Comparison of ENCODE assay signal across 12 cellular contexts in the genomic region with DNA sequence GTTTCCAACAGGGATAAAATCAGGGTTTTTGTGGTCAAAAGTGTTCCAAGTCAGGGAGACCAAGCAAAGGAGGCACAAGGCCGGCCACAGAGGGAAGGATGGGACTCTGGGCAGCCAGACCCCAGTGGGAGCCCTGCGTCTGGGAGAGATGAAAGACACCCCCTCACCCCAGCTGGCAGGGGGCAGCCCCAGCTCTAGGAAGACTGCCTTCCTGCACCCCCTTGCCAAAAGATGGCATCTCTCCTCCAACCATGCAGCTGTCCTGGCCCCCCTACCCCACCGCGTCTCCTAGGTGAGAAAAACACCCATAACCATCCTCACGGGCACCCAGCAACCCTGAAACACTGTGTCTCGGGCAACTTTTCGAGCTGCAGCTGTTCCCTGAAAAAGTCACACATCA. TPM values are rescaled to one million over a fixed set of nuclear protein-coding genes. Genes with fewer than 3 reads are reported as not detected.
DNase-seq lines count a peak whose midpoint lies in the region; ATAC-seq, FAIRE-seq and TF ChIP-seq lines count a peak whose summit lies in the region.
"Had no signal": no experiment of that assay in that cellular context is flagged by ENCODE, and none has a peak within 500 bp of the region (broad histone marks: within the 10 kb centered on the region; RNA-seq: fewer than 3 reads in every experiment).

No MANE protein-coding gene starts in this region.

- no peaks in the 10 kb centered on the region for H3K36me3 Mint-ChIP-seq in WTC11

- in situ Hi-C loops in GM23248 (cut with MboI) = no loop called here

- peaks cover 84% of the 10 kb centered on the region for H3K79me2 ChIP-seq in GM23248 (ENCODE audit: insufficient read depth)

- POLR2A ChIA-PET in WTC11 (lab: Charles Lee) = interaction anchor here (0.9 to 1.1 kb wide), 2 partner anchors 64 to 95 kb away, joined by 3 read pairs; no protein-coding TSS in a partner anchor

- ATAC-seq in WTC11 = no peak
- no peak for ATAC-seq in HG02571 (IDR thresholded peaks at IDR 0.05; ENCODE audit: unreplicated experiment)

- H3K9ac ChIP-seq in GM23248 = peak overlapping the region; percentile 70
- peak overlapping the region in 1 of 2 donors; percentile 67 for H3K9ac ChIP-seq in kidney (ENCODE audit: low read length in 2 of 2)

- H3K9me2 ChIP-seq in GM23248 (ENCODE audit: insufficient read depth) = no peaks in the 10 kb centered on the region

- intact Hi-C loops in kidney (cut with DNase I) = no loop called here

- peak overlapping the region; percentile 71; the same call in 1 of the 2 replicates for H3K27ac Mint-ChIP-seq in WTC11
- H3K27ac Mint-ChIP-seq: stimulated activated naive CD8-positive, alpha-beta T cell treated with anti-CD3 and anti-CD28 coated beads, Interleukin-15, Interleukin-2, amounts not matched to agents 100 ng/mL and 50 ng/mL, for 24 hours had no signal

- peaks cover 30% of the 10 kb centered on the region for H3K4me1 ChIP-seq in GM23248 (ENCODE audit: insufficient read depth)
- peaks cover 53 to 61% of the 10 kb centered on the region in 2 donors for H3K4me1 ChIP-seq in kidney (ENCODE audit: control insufficient read depth in 1 of 2, insufficient read depth in 1 of 2, low read depth in 1 of 2, low read length in 2 of 2)
- peaks cover 6 to 23% of the 10 kb centered on the region in 2 donors for H3K4me1 ChIP-seq in small intestine (ENCODE audit: control insufficient read depth in 2 of 2, insufficient read depth in 1 of 2, low read depth in 1 of 2, low read length in 1 of 2)

- no peak for DNase-seq in GM23248
- no peak for DNase-seq in WTC11 (ENCODE audit: low spot score)
- DNase-seq in kidney = no peak
- no peak for DNase-seq in small intestine
- DNase-seq in NCI-H2196 treated with DMSO at 0.1 percent for 48 hours (lab: John Stamatoyannopoulos, UW; ENCODE audit: unreplicated experiment) = no peak
- DNase-seq in glomerular visceral epithelial cell (ENCODE audit: extremely low spot score) = no peak
- DNase-seq in GDM1 (lab: John Stamatoyannopoulos, UW) = no peak
- DNase-seq: activated CD4-positive, alpha-beta T cell treated with anti-CD3 and anti-CD28 coated beads for 48 hours; activated gamma-delta T cell treated with Interleukin-2 at 50 U/mL for 16 hours had no signal

- no peak overlapping the region for H3K4me3 Mint-ChIP-seq in WTC11
- H3K4me3 Mint-ChIP-seq: stimulated activated naive CD8-positive, alpha-beta T cell treated with anti-CD3 and anti-CD28 coated beads, Interleukin-15, Interleukin-2, amounts not matched to agents 100 ng/mL and 50 ng/mL, for 24 hours had no signal

- no peaks in the 10 kb centered on the region for H3K9me3 Mint-ChIP-seq in WTC11
- H3K9me3 Mint-ChIP-seq: stimulated activated naive CD8-positive, alpha-beta T cell treated with anti-CD3 and anti-CD28 coated beads, Interleukin-15, Interleukin-2, amounts not matched to agents 100 ng/mL and 50 ng/mL, for 24 hours had no signal

- H3K9me3 ChIP-seq in GM23248 (ENCODE audit: low read depth) (no peaks in the 10 kb centered on the region), kidney (ENCODE audit: control insufficient read depth in 1 of 2, low read length in 2 of 2) (no peaks in the 10 kb centered on the region), small intestine (ENCODE audit: control insufficient read depth, low read depth) (no peaks in the 10 kb centered on the region)
- H3K9me3 ChIP-seq: HAP-1 had no signal

- WGBS in GM23248 (ENCODE audit: low coverage in 1 of 2, low lambda C conversion rate in 2 of 2, missing lambda C conversion rate in 2 of 2), 2 experiments = 83 to 93% methylated on average over 7 of the region's 7 CpGs
- 81 to 84% (median 83%) methylated on average over 7 of the region's 7 CpGs for WGBS in small intestine, 3 donors

- no peaks in the 10 kb centered on the region for H4K20me1 ChIP-seq in GM23248 (ENCODE audit: insufficient read depth)

- no peak overlapping the region for H2AFZ ChIP-seq in GM23248

- peaks cover 51% of the 10 kb centered on the region for H3K4me1 Mint-ChIP-seq in WTC11

- H3F3A ChIP-seq in GM23248 (ENCODE audit: insufficient read depth) = peaks cover 13% of the 10 kb centered on the region; the same call in 1 of the 2 replicates

- H3K27me3 ChIP-seq in GM23248 (replicated peaks; ENCODE audit: insufficient read depth) (no peaks in the 10 kb centered on the region), small intestine (ENCODE audit: control insufficient read depth in 2 of 2, insufficient read depth in 2 of 2, low read length in 2 of 2) (no peaks in the 10 kb centered on the region)

- TF ChIP-seq CTCF in WTC11 (IDR thresholded peaks at IDR 0.05) (no peak), kidney (IDR thresholded peaks at IDR 0.05; ENCODE audit: borderline replicate concordance, extremely low read depth, insufficient read depth) (no peak)

- H3K36me3 ChIP-seq in GM23248 (ENCODE audit: low read depth) = no peaks in the 10 kb centered on the region
- no peaks in the 10 kb centered on the region for H3K36me3 ChIP-seq in kidney (ENCODE audit: control insufficient read depth in 1 of 2, insufficient read depth in 2 of 2, low read length in 2 of 2)
- H3K36me3 ChIP-seq in small intestine (ENCODE audit: control insufficient read depth in 2 of 2, insufficient read depth in 2 of 2, low read length in 2 of 2) = no peaks in the 10 kb centered on the region
- H3K36me3 ChIP-seq: HAP-1 had no signal

- CTCF ChIA-PET in WTC11 (lab: Charles Lee) = interaction anchor here (0.6 to 3.1 kb wide), 13 partner anchors 11 to 115 kb away, joined by 3 to 33 read pairs (median 6); a partner anchor contains a TSS

- H3K4me2 ChIP-seq in GM23248 (ENCODE audit: unreplicated experiment) = peak overlapping the region; percentile 57

- H3K27ac ChIP-seq in GM23248 (peak overlapping the region; percentile 85), kidney (ENCODE audit: low read depth in 2 of 2, low read length in 2 of 2) (peak overlapping the region; percentile 91), small intestine (ENCODE audit: low read depth in 1 of 2, low read length in 1 of 2) (peak overlapping the region; percentile 84 to 89)

- H3K4me3 ChIP-seq in GM23248 (no peak overlapping the region), kidney (ENCODE audit: low read length in 2 of 2) (no peak overlapping the region), small intestine (ENCODE audit: low read depth in 1 of 2, low read length in 2 of 2) (no peak overlapping the region)
- H3K4me3 ChIP-seq: HAP-1 had no signal

- no peak for FAIRE-seq in kidney (lab: Jason Lieb, UNC)
- no peak for FAIRE-seq in small intestine (lab: Jason Lieb, UNC)

- H3K27me3 Mint-ChIP-seq in WTC11 (ENCODE audit: low read depth) = no peaks in the 10 kb centered on the region

TF ChIP-seq in WTC11, 78 proteins besides CTCF, POLR2A, EP300 and RAD21:
- no peak for TF ChIP-seq ZNF263 (CRISPR knock-in tag; IDR thresholded peaks at IDR 0.05; ENCODE audit: low read depth)

RNA-seq across cellular contexts. Expression of a gene that starts 51.3 kb away (rescaled TPM):
- total RNA-seq in GM23248 (2014; rRNA removed; shearing (Covaris generic)) = 11.1 and 18.8 TPM in 2 replicates
- polyA plus RNA-seq in GM23248 (2016; fragmentation: Nextera tagmentation; extraction: Ambion mirVana) = 13.6 and 15.5 TPM in 2 replicates
- total RNA-seq in WTC11 (2021) = 6.5 to 12.2 TPM (median 9.4 TPM) in 3 replicates
- 52.3 TPM for total RNA-seq in kidney
- 33.0 TPM for polyA plus RNA-seq in kidney (ENCODE audit: insufficient read depth, low read depth, low replicate concordance)
- 10 to 100 TPM in 1 of 3 donors, 1 to 10 TPM in 2; 1.6 to 14.9 (median 6.8) TPM for polyA plus RNA-seq in small intestine

RNA-seq across cellular contexts. Expression of a gene that starts 54.1 kb away (rescaled TPM):
- 24.8 and 33.4 TPM in 2 replicates for total RNA-seq in GM23248 (2014; rRNA removed; shearing (Covaris generic))
- 60.5 and 61.1 TPM in 2 replicates for polyA plus RNA-seq in GM23248 (2016; fragmentation: Nextera tagmentation; extraction: Ambion mirVana)
- 57.9 to 65.3 TPM (median 58.1 TPM) in 3 replicates for total RNA-seq in WTC11 (2021)
- total RNA-seq in kidney = 40.2 TPM
- 75.3 TPM for polyA plus RNA-seq in kidney (ENCODE audit: insufficient read depth, low read depth, low replicate concordance)
- polyA plus RNA-seq in small intestine = 10 to 100 TPM; 15.4 to 49.8 (median 15.9) TPM
